ENCODE assay signal across 11 cellular contexts in the genomic region with DNA sequence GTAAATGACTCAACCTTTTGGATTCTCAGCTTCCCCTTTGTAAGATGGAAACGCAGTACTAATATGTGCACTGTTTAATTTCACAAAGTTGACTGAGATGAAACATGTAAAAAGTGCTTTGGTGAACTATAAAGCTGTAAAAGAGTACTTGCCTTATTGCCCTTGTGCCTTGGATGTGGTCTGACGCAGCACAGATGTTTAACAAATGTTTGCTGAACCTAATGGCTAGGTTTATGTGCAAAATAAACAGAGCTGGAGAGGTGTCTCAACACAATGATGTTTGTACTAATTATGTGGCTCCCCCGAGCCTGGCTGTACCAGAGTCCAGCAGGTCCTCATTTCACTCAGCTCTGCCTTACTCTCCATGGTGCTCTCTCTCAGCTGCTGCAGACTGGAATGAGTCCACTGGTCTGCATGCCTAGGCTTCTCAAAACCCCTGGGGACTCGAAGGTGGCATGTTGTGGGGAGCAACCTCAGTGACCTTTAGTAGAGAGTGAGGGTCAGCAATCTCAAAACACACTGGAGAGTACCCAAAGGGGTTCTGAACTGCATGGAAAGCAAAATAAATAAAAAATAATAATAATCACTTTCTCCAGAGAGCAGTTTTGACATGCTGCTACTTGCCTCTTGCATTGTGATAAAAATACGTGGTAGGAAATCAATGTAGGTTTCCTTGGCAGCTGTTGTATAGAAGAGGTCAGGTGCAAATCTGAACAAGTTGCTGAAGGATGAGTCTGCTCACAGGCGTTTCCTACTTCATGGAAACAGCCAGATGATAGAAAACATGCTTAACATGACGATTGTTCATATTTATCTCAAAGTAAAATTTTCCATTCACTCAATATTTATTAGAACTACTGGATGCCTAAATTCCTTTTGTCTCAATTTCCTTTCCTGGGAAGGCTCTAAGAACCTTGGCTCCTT. TPM values are rescaled to one million over a fixed set of nuclear protein-coding genes. Genes with fewer than 3 reads are reported as not detected.
DNase-seq lines count a peak whose midpoint lies in the region; ATAC-seq, FAIRE-seq and TF ChIP-seq lines count a peak whose summit lies in the region.
"Had no signal": no experiment of that assay in that cellular context is flagged by ENCODE, and none has a peak within 500 bp of the region (broad histone marks: within the 10 kb centered on the region; RNA-seq: fewer than 3 reads in every experiment).

No MANE protein-coding gene starts in this region.

- no peak overlapping the region for H3K4me3 Mint-ChIP-seq in T-helper 17 cell
- H3K4me3 Mint-ChIP-seq: CD4-positive, alpha-beta T cell had no signal

- H3K9me3 ChIP-seq in mucosa of descending colon, result no peaks in the 10 kb centered on the region
- H3K9me3 ChIP-seq in T-helper 17 cell (ENCODE audit: control insufficient read depth, low read length, poor library complexity, severe bottlenecking), result no peaks in the 10 kb centered on the region

- DNase-seq in Caki2 (ENCODE audit: low read depth), result peak; percentile 61
- peak; percentile 87 for DNase-seq in NCI-H146 (lab: John Stamatoyannopoulos, UW)
- peak; percentile 99 for DNase-seq in bronchial epithelial cell (ENCODE audit: low read depth)
- DNase-seq in mucosa of descending colon, result no peak
- DNase-seq in HUDEP-2 (lab: John Stamatoyannopoulos, UW; ENCODE audit: unreplicated experiment in 76 of 76), result no peak
- no peak for DNase-seq in dedifferentiated amniotic fluid mesenchymal stem cell (ENCODE audit: extremely low spot score)
- DNase-seq in T-helper 17 cell, result no peak
- DNase-seq in activated CD4-positive, CD25-positive, alpha-beta regulatory T cell (lab: John Stamatoyannopoulos, UW), result no peak
- DNase-seq: CD4-positive, alpha-beta T cell had no signal

- H3K27ac Mint-ChIP-seq in T-helper 17 cell, result no peak overlapping the region
- H3K27ac Mint-ChIP-seq: CD4-positive, alpha-beta T cell had no signal

- peaks cover 30% of the 10 kb centered on the region for H3K4me1 Mint-ChIP-seq in T-helper 17 cell

- H3K36me3 ChIP-seq in bronchial epithelial cell (ENCODE audit: control insufficient read depth, insufficient read depth, low read length) (no peaks in the 10 kb centered on the region), mucosa of descending colon (ENCODE audit: low read depth) (no peaks in the 10 kb centered on the region)

- H3K27me3 Mint-ChIP-seq in T-helper 17 cell, result no peaks in the 10 kb centered on the region
- H3K27me3 Mint-ChIP-seq: CD4-positive, alpha-beta T cell had no signal

- intact Hi-C loops in mucosa of descending colon (cut with DNase I, micrococcal nuclease), result no loop called here

- H3K4me3 ChIP-seq in bronchial epithelial cell (ENCODE audit: low read depth, low read length), result no peak overlapping the region
- H3K4me3 ChIP-seq in mucosa of descending colon, result no peak overlapping the region

- H3K36me3 Mint-ChIP-seq in T-helper 17 cell (ENCODE audit: low read depth), result no peaks in the 10 kb centered on the region

- H3K27me3 ChIP-seq in bronchial epithelial cell (ENCODE audit: control insufficient read depth, insufficient read depth, low read length), result no peaks in the 10 kb centered on the region

- no peaks in the 10 kb centered on the region for H3K4me1 ChIP-seq in mucosa of descending colon (ENCODE audit: low read depth)
- H3K4me1 ChIP-seq: parathyroid adenoma had no signal

- no peak for TF ChIP-seq CTCF in bronchial epithelial cell (IDR thresholded peaks at IDR 0.05; ENCODE audit: insufficient read depth, low read length, severe bottlenecking)
- no peak for TF ChIP-seq CTCF in mucosa of descending colon (IDR thresholded peaks at IDR 0.05)

- ATAC-seq in mucosa of descending colon (peak; percentile 74), T-helper 17 cell (no peak)

- peak; percentile 43 for FAIRE-seq in bronchial epithelial cell (lab: Jason Lieb, UNC)

- in situ Hi-C loops in Caki2 (cut with HindIII; ENCODE audit: low pct_unique_long_range_greater_than_20kb, low sequenced_read_pairs), result no loop called here

RNA-seq across cellular contexts. Expression of a gene that starts 8.5 kb away (rescaled TPM):
- total RNA-seq in Caki2 (2014; rRNA removed; shearing (Covaris generic); ENCODE audit: low replicate concordance), result 141 and 155 TPM in 2 replicates
- total RNA-seq in bronchial epithelial cell, result 3.7 and 61.1 TPM in 2 replicates
- total RNA-seq in mucosa of descending colon, result 10 to 100 TPM in 1 of 3 donors, 1 to 10 TPM in 2; 3.5 to 39.3 (median 4.8) TPM
- total RNA-seq in T-helper 17 cell, result 1 to 10 TPM; 8.0 to 9.1 TPM
- total RNA-seq: OCI-LY7 had no signal

RNA-seq across cellular contexts. Expression of a gene that starts 8.9 kb away (rescaled TPM):
- 1.9 TPM in 1 of 2 replicates, not detected in the other for total RNA-seq in Caki2 (2014; rRNA removed; shearing (Covaris generic); ENCODE audit: low replicate concordance)
- total RNA-seq in bronchial epithelial cell (0.51 and 1.3 TPM in 2 replicates), mucosa of descending colon (1 to 10 TPM; 2.2 to 4.7 (median 2.9) TPM), T-helper 17 cell (10 to 100 TPM; 48.6 to 54.2 TPM)

Comparison
In these comparisons a context has a peak if more than half of its experiments do, and no peak if none do; other contexts are left out.
1. DNase-seq: peak in Caki2 (single experiment), NCI-H146 (single experiment) and bronchial epithelial cell (single experiment); none in mucosa of descending colon (0 of 3), HUDEP-2 (0 of 76), dedifferentiated amniotic fluid mesenchymal stem cell (single experiment), T-helper 17 cell (0 of 3) and activated CD4-positive, CD25-positive, alpha-beta regulatory T cell (0 of 4).
2. RNA of a gene that starts 8.9 kb away (total RNA-seq): 48.6 to 54.2 TPM in T-helper 17 cell; 2.2 to 4.7 TPM in mucosa of descending colon, 1.9 TPM in Caki2 and 0.51 to 1.3 TPM in bronchial epithelial cell; every median in the first group is over 4 times any median in the second.